3 cellular contexts compared by ENCODE assay signal in genomic region chr2:10198482-10198881, GRCh38.
TF ChIP-seq lines count a peak whose summit lies in the region.

No MANE protein-coding gene starts in this region.

TF ChIP-seq in HEK293, 187 proteins besides CTCF, POLR2A, EP300 and RAD21 (continued from another document):
- TF ChIP-seq, protein P1, sequence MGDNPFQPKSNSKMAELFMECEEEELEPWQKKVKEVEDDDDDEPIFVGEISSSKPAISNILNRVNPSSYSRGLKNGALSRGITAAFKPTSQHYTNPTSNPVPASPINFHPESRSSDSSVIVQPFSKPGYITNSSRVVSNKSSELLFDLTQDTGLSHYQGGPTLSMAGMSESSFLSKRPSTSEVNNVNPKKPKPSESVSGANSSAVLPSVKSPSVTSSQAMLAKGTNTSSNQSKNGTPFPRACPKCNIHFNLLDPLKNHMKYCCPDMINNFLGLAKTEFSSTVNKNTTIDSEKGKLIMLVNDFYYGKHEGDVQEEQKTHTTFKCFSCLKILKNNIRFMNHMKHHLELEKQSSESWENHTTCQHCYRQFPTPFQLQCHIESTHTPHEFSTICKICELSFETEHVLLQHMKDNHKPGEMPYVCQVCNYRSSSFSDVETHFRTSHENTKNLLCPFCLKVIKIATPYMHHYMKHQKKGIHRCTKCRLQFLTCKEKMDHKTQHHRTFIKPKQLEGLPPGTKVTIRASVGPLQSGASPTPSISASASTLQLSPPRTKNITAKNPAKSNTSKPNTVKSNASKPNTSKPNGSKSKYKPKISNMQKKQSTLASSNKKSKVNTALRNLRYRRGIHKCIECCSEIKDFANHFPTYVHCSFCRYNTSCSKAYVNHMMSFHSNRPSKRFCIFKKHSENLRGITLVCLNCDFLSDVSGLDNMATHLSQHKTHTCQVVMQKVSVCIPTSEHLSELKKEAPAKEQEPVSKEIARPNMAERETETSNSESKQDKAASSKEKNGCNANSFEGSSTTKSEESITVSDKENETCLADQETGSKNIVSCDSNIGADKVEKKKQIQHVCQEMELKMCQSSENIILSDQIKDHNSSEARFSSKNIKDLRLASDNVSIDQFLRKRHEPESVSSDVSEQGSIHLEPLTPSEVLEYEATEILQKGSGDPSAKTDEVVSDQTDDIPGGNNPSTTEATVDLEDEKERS (tag by site-specific recombination; IDR thresholded peaks at IDR 0.05): 0 out of 2 replicates have a peak, but pooled peaks have one; percentile 74

TF ChIP-seq in K562, 482 proteins besides CTCF, POLR2A, EP300 and RAD21 (continued from another document):
- peak; percentile 60; the same call in 1 of the 2 replicates for TF ChIP-seq ADNP (tag; IDR thresholded peaks at IDR 0.05)
- TF ChIP-seq HLTF (IDR thresholded peaks at IDR 0.05): peak; percentile 99

TF ChIP-seq in HepG2, 621 proteins besides CTCF, POLR2A, EP300 and RAD21 (continued from another document):
- TF ChIP-seq, protein P1 (CRISPR knock-in tag; IDR thresholded peaks at IDR 0.05): peak; percentile 23; the same call in 1 of the 2 replicates
